Comparison of ENCODE assay signal across 1 cellular context in the genomic region with DNA sequence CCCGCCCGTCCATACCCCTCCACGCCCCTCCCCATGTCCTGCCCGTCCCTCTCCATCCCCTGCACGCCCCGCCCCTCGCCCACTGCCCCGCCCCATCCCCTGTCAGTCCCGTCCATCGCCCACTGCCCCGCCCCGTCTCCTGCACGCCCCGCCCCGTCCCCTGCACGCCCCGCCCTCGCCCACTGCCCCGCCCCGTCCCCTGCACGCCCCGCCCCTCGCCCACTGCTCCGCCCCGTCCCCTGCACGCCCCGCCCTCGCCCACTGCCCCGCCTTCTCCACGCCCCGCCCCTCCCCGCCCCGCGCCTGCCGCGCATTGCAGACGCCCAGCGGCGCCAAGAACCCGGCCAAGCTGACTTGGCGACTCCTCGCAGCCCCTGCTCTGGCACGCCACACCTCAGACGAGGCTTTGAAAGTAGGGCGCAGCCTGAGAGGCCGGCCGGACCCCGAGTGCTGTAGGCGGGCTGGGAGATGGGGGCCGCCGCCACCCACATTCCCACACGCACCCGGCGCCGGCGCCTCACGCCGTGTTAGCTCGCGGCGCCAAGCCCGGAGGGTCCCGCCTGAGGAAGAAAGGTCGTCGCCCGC.
A peak's percentile ranks its signal among the peaks of the same experiment; 100 is the strongest.
TF ChIP-seq lines count a peak whose summit lies in the region.

A gene (plus strand): TSS at position 316 of the 585 bp plus-strand sequence. CDS start 2,410 bp downstream, outside the sequence.

TF ChIP-seq in WTC11, 78 proteins besides CTCF, POLR2A, EP300 and RAD21 (continued from another document):
- TF ChIP-seq, protein P1, sequence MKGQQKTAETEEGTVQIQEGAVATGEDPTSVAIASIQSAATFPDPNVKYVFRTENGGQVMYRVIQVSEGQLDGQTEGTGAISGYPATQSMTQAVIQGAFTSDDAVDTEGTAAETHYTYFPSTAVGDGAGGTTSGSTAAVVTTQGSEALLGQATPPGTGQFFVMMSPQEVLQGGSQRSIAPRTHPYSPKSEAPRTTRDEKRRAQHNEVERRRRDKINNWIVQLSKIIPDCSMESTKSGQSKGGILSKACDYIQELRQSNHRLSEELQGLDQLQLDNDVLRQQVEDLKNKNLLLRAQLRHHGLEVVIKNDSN (CRISPR knock-in tag; IDR thresholded peaks at IDR 0.05): peak; percentile 54; the same call in 1 of the 2 replicates
- no peak for TF ChIP-seq NR3C1 (CRISPR knock-in tag; conservative IDR thresholded peaks at IDR 0.05; ENCODE audit: low read depth)
- TF ChIP-seq, protein P2, sequence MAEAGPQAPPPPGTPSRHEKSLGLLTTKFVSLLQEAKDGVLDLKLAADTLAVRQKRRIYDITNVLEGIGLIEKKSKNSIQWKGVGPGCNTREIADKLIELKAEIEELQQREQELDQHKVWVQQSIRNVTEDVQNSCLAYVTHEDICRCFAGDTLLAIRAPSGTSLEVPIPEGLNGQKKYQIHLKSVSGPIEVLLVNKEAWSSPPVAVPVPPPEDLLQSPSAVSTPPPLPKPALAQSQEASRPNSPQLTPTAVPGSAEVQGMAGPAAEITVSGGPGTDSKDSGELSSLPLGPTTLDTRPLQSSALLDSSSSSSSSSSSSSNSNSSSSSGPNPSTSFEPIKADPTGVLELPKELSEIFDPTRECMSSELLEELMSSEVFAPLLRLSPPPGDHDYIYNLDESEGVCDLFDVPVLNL (CRISPR knock-in tag; IDR thresholded peaks at IDR 0.05; ENCODE audit: borderline replicate concordance, low read depth): 0 out of 2 replicates have a peak, but pooled peaks have one; percentile 36
- peak; percentile 75; the same call in 1 of the 2 replicates for TF ChIP-seq ELF4 (CRISPR knock-in tag; IDR thresholded peaks at IDR 0.05; ENCODE audit: low read depth)
- no peak; the same call in 1 of the 2 replicates for TF ChIP-seq ZNF317 (CRISPR knock-in tag; IDR thresholded peaks at IDR 0.05; ENCODE audit: borderline replicate concordance, low read depth)
TF ChIP-seq in WTC11: peak in this region for 14.
